Comparison of ENCODE assay signal across 9 cellular contexts in genomic region chr1:152048641-152048970, GRCh38. TPM values are rescaled to one million over a fixed set of nuclear protein-coding genes. Genes with fewer than 3 reads are reported as not detected.
A peak's percentile ranks its signal among the peaks of the same experiment; 100 is the strongest.
DNase-seq lines count a peak whose midpoint lies in the region; ATAC-seq and TF ChIP-seq lines count a peak whose summit lies in the region.
"Had no signal": no experiment of that assay in that cellular context is flagged by ENCODE, and none has a peak within 500 bp of the region (broad histone marks: within the 10 kb centered on the region; RNA-seq: fewer than 3 reads in every experiment).

No MANE protein-coding gene starts in this region.

- no peak for ATAC-seq in memory B cell (ENCODE audit: low read depth)

- H3K4me1 ChIP-seq in adrenal gland (replicated peaks in 1 of 2) (peaks cover 16 to 21% of the 10 kb centered on the region in 2 donors), tibial artery (peaks cover 0 to 25% (median 18%) of the 10 kb centered on the region in 4 donors)

- no peaks in the 10 kb centered on the region for H3K36me3 Mint-ChIP-seq in activated T-cell treated with anti-CD3 and anti-CD28 coated beads, Interleukin-2, amount 50 U/mL, for 24 hours (ENCODE audit: low read depth)
- H3K36me3 Mint-ChIP-seq in memory B cell = no peaks in the 10 kb centered on the region

- H3K4me1 Mint-ChIP-seq in activated T-cell treated with anti-CD3 and anti-CD28 coated beads, Interleukin-2, amount 50 U/mL, for 24 hours (ENCODE audit: low read depth) = peaks cover 37% of the 10 kb centered on the region
- peaks cover 12% of the 10 kb centered on the region for H3K4me1 Mint-ChIP-seq in memory B cell

- peaks cover 7% of the 10 kb centered on the region for H3K27me3 ChIP-seq in adrenal gland
- peaks cover 0 to 3% of the 10 kb centered on the region in 2 donors for H3K27me3 ChIP-seq in tibial artery

- peak overlapping the region; percentile 84 to 99 (median 92) for H3K27ac ChIP-seq in adrenal gland
- H3K27ac ChIP-seq in tibial artery = peak overlapping the region; percentile 80 to 89

- peaks cover 5% of the 10 kb centered on the region for H3K27me3 Mint-ChIP-seq in activated T-cell treated with anti-CD3 and anti-CD28 coated beads, Interleukin-2, amount 50 U/mL, for 24 hours
- H3K27me3 Mint-ChIP-seq in memory B cell = peaks cover 3% of the 10 kb centered on the region

- H3K9me3 ChIP-seq in adrenal gland (replicated peaks in 1 of 3) = no peaks in the 10 kb centered on the region
- H3K9me3 ChIP-seq in tibial artery = no peaks in the 10 kb centered on the region

- H3K36me3 ChIP-seq in adrenal gland (replicated peaks in 1 of 2) (no peaks in the 10 kb centered on the region), tibial artery (no peaks in the 10 kb centered on the region)

- H3K4me3 ChIP-seq in adrenal gland (peak overlapping the region in 1 of 4 donors; percentile 37), tibial artery (peak overlapping the region in 1 of 2 donors; percentile 39)

- TF ChIP-seq CTCF in adrenal gland (IDR thresholded peaks at IDR 0.05) = peak in 1 of 6 experiments; percentile 9
- no peak for TF ChIP-seq CTCF in tibial artery (IDR thresholded peaks at IDR 0.05)

- no peaks in the 10 kb centered on the region for H3K9me3 Mint-ChIP-seq in activated T-cell treated with anti-CD3 and anti-CD28 coated beads, Interleukin-2, amount 50 U/mL, for 24 hours
- no peaks in the 10 kb centered on the region for H3K9me3 Mint-ChIP-seq in memory B cell

- peak overlapping the region; percentile 76 for H3K4me3 Mint-ChIP-seq in activated T-cell treated with anti-CD3 and anti-CD28 coated beads, Interleukin-2, amount 50 U/mL, for 24 hours
- H3K4me3 Mint-ChIP-seq in memory B cell = peak overlapping the region; percentile 80

- intact Hi-C loops in adrenal gland (cut with DNase I) (no loop called here), tibial artery (cut with DNase I; ENCODE audit: low total_unique reads) (no loop called here)

- peak overlapping the region; percentile 98 for H3K27ac Mint-ChIP-seq in activated T-cell treated with anti-CD3 and anti-CD28 coated beads, Interleukin-2, amount 50 U/mL, for 24 hours
- H3K27ac Mint-ChIP-seq in memory B cell = peak overlapping the region; percentile 94

- no peak for TF ChIP-seq POLR2A in adrenal gland (IDR thresholded peaks at IDR 0.05)

- WGBS in adrenal gland, 4 donors = 41 to 61% (median 44%) methylated on average over 3 of the region's 3 CpGs

- DNase-seq in activated T-cell treated with anti-CD3 and anti-CD28 coated beads, Interleukin-2, amount 50 U/mL, for 24 hours = no peak
- no peak for DNase-seq in activated T-cell treated with anti-CD3 and anti-CD28 coated beads, Interleukin-2, amount 50 U/mL, for 48 hours
- DNase-seq in adrenal gland (no peak), memory B cell (ENCODE audit: low spot score in 2 of 2) (no peak), tibial artery (no peak), HuH-7.5 (ENCODE audit: low spot score) (no peak), SKM-1 treated with dmso at 0.1 percent for 144 hours (lab: John Stamatoyannopoulos, UW; ENCODE audit: unreplicated experiment) (no peak), NCI-H2196 (lab: John Stamatoyannopoulos, UW; ENCODE audit: unreplicated experiment) (no peak)

RNA-seq across cellular contexts. Expression of gene S100A11, which starts 11.8 kb away (rescaled TPM):
- total RNA-seq in adrenal gland = 100 to 1,000 TPM in 6 of 8 donors, 10 to 100 TPM in 2; 66.8 to 251 (median 145) TPM
- 1,000 to 10,000 TPM in 1 of 3 donors, 100 to 1,000 TPM in 2; 308 to 1,160 (median 987) TPM for polyA plus RNA-seq in adrenal gland

RNA-seq across cellular contexts. Expression of gene TCHHL1, which starts 40.3 kb away (rescaled TPM):
- total RNA-seq in adrenal gland = not detected
- not detected for polyA plus RNA-seq in adrenal gland
- total RNA-seq: glomerular endothelial cell had no signal

RNA-seq across cellular contexts. Expression of gene S100A10, which starts 54.9 kb away (rescaled TPM):
- 100 to 1,000 TPM in 5 of 8 donors, 10 to 100 TPM in 3; 66.7 to 463 (median 262) TPM for total RNA-seq in adrenal gland
- 100 to 1,000 TPM; 439 to 860 (median 798) TPM for polyA plus RNA-seq in adrenal gland
